Comparison of ENCODE assay signal across 24 cellular contexts in genomic region chr2:33709986-33710385, GRCh38.
"Had no signal": no experiment of that assay in that cellular context is flagged by ENCODE, and none has a peak within 500 bp of the region (broad histone marks: within the 10 kb centered on the region; RNA-seq: fewer than 3 reads in every experiment).

No MANE protein-coding gene starts in this region.

- ATAC-seq: heart right ventricle; natural killer cell; psoas muscle; right lobe of liver; stimulated activated memory B cell treated with anti-CD40 and anti-IgM and Interleukin-4, amounts not matched to agents 10 μg/mL and 1 μg/mL and 100 μg/mL, for 72 hours had no signal

- H3K27me3 ChIP-seq: esophagus squamous epithelium, heart right ventricle, right lobe of liver, testis, tibial nerve had no signal

- H3K4me1 Mint-ChIP-seq: central memory CD8-positive, alpha-beta T cell; mesothelial cell of epicardium; natural killer cell; stimulated activated memory B cell treated with anti-CD40 and anti-IgM and Interleukin-4, amounts not matched to agents 10 μg/mL and 1 μg/mL and 100 μg/mL, for 72 hours had no signal

- H3K36me3 Mint-ChIP-seq: memory B cell; mesothelial cell of epicardium; natural killer cell; stimulated activated memory B cell treated with anti-CD40 and anti-IgM and Interleukin-4, amounts not matched to agents 10 μg/mL and 1 μg/mL and 100 μg/mL, for 72 hours had no signal

- H3K4me3 Mint-ChIP-seq: central memory CD8-positive, alpha-beta T cell; memory B cell; mesothelial cell of epicardium; natural killer cell; neural crest cell; stimulated activated memory B cell treated with anti-CD40 and anti-IgM and Interleukin-4, amounts not matched to agents 10 μg/mL and 1 μg/mL and 100 μg/mL, for 72 hours; stimulated activated naive CD8-positive, alpha-beta T cell treated with anti-CD3 and anti-CD28 coated beads, Interleukin-15, Interleukin-2, amounts not matched to agents 100 ng/mL and 50 ng/mL, for 24 hours had no signal

- H3K9me3 ChIP-seq: esophagus squamous epithelium, psoas muscle, right lobe of liver, testis, tibial nerve had no signal

- H3K36me3 ChIP-seq: esophagus squamous epithelium, heart right ventricle, right lobe of liver, tibial nerve had no signal

- H3K4me1 ChIP-seq: esophagus squamous epithelium, psoas muscle, right lobe of liver, testis, tibial nerve had no signal

- FAIRE-seq: endometrium, frontal cortex, islet of Langerhans had no signal

- H3K27ac Mint-ChIP-seq: memory B cell; mesothelial cell of epicardium; natural killer cell; stimulated activated memory B cell treated with anti-CD40 and anti-IgM and Interleukin-4, amounts not matched to agents 10 μg/mL and 1 μg/mL and 100 μg/mL, for 72 hours; stimulated activated naive CD8-positive, alpha-beta T cell treated with anti-CD3 and anti-CD28 coated beads, Interleukin-15, Interleukin-2, amounts not matched to agents 100 ng/mL and 50 ng/mL, for 24 hours had no signal

- H3K27ac ChIP-seq: esophagus squamous epithelium, heart right ventricle, psoas muscle, right lobe of liver, testis, tibial nerve had no signal

- DNase-seq: cortex of kidney; effector memory CD4-positive, alpha-beta T cell; esophagus squamous epithelium; heart right ventricle; hypothalamus; kidney glomerular epithelial cell; natural killer cell; psoas muscle; retina; right lobe of liver; stimulated activated CD4-positive, alpha-beta T cell treated with anti-CD3 and anti-CD28 coated beads, Interleukin-15, amount 100 ng/mL, for 24 hours; stimulated activated CD4-positive, alpha-beta T cell treated with anti-CD3 and anti-CD28 coated beads, Interleukin-1b, Interleukin-23, amount 100 ng/mL, for 48 hours; stimulated activated CD4-positive, alpha-beta T cell treated with anti-CD3 and anti-CD28 coated beads, Interleukin-4, amount 100 ng/mL, for 24 hours; testis had no signal

- H3K4me3 ChIP-seq: esophagus squamous epithelium, heart right ventricle, psoas muscle, right lobe of liver, testis, tibial nerve had no signal

- H3K9me3 Mint-ChIP-seq: central memory CD8-positive, alpha-beta T cell; memory B cell; mesothelial cell of epicardium; stimulated activated memory B cell treated with anti-CD40 and anti-IgM and Interleukin-4, amounts not matched to agents 10 μg/mL and 1 μg/mL and 100 μg/mL, for 72 hours; stimulated activated naive CD8-positive, alpha-beta T cell treated with anti-CD3 and anti-CD28 coated beads, Interleukin-15, Interleukin-2, amounts not matched to agents 100 ng/mL and 50 ng/mL, for 24 hours had no signal

- H3K27me3 Mint-ChIP-seq: stimulated activated memory B cell treated with anti-CD40 and anti-IgM and Interleukin-4, amounts not matched to agents 10 μg/mL and 1 μg/mL and 100 μg/mL, for 72 hours; stimulated activated naive CD8-positive, alpha-beta T cell treated with anti-CD3 and anti-CD28 coated beads, Interleukin-15, Interleukin-2, amounts not matched to agents 100 ng/mL and 50 ng/mL, for 24 hours had no signal
